8 cellular contexts compared by ENCODE assay signal in genomic region chr15:64151727-64152506, GRCh38. TPM values are rescaled to one million over a fixed set of nuclear protein-coding genes. Genes with fewer than 3 reads are reported as not detected.
A peak's percentile ranks its signal among the peaks of the same experiment; 100 is the strongest.
DNase-seq lines count a peak whose midpoint lies in the region; ATAC-seq and TF ChIP-seq lines count a peak whose summit lies in the region.

TSS of gene SNX22 (plus strand) at chr15:64151731. CDS start at chr15:64151776, 45 bp downstream.

- H3K4me1 Mint-ChIP-seq in HFFc6 (ENCODE audit: low read depth) (peaks cover 14% of the 10 kb centered on the region), natural killer cell (peaks cover 8 to 26% of the 10 kb centered on the region in 2 donors)

- peaks cover 12% of the 10 kb centered on the region; the same call in 1 of the 2 replicates for H3K36me3 ChIP-seq in SK-N-MC (ENCODE audit: insufficient read depth, low read length)
- peaks cover 24% of the 10 kb centered on the region for H3K36me3 ChIP-seq in effector memory CD4-positive, alpha-beta T cell (ENCODE audit: control insufficient read depth, insufficient read depth, low read length)

- H3K27ac Mint-ChIP-seq in HFFc6: no peak within 1 kb of the TSS
- H3K27ac Mint-ChIP-seq in natural killer cell: no peak within 1 kb of the TSS

- DNase-seq in DMS53 (lab: John Stamatoyannopoulos, UW) (peak; percentile 61), DMS53 treated with DMSO at 0.1 percent for 48 hours (lab: John Stamatoyannopoulos, UW; ENCODE audit: unreplicated experiment) (no peak), HFFc6 (no peak), SK-N-MC (ENCODE audit: low read depth, low spot score) (no peak), natural killer cell (no peak), NCI-H446 (lab: John Stamatoyannopoulos, UW) (no peak), NOMO-1 treated with DMSO at 0.1 percent for 48 hours (lab: John Stamatoyannopoulos, UW; ENCODE audit: unreplicated experiment) (no peak)
- peak in 2 of 3 donors; percentile 6 to 12 for DNase-seq in effector memory CD4-positive, alpha-beta T cell

- TF ChIP-seq CTCF in HFFc6 (IDR thresholded peaks at IDR 0.05) (no peak), natural killer cell (IDR thresholded peaks at IDR 0.05) (no peak)

- H3K9me3 Mint-ChIP-seq in HFFc6 (no peaks in the 10 kb centered on the region), natural killer cell (no peaks in the 10 kb centered on the region)

- H3K36me3 Mint-ChIP-seq in HFFc6 (ENCODE audit: low read depth) (peaks cover 9% of the 10 kb centered on the region; the same call in 1 of the 2 replicates), natural killer cell (no peaks in the 10 kb centered on the region)

- H3K4me3 Mint-ChIP-seq in HFFc6 (peak within 1 kb of the TSS; percentile 36), natural killer cell (peak within 1 kb of the TSS; percentile 74)

- H3K9ac ChIP-seq in SK-N-MC (ENCODE audit: insufficient read length): peak within 1 kb of the TSS; percentile 20

- H3K27me3 ChIP-seq in effector memory CD4-positive, alpha-beta T cell (replicated peaks; ENCODE audit: control insufficient read depth, insufficient read depth, low read length, poor library complexity, severe bottlenecking): peaks cover 12% of the 10 kb centered on the region

- no peaks in the 10 kb centered on the region for H3K9me3 ChIP-seq in SK-N-MC (ENCODE audit: low read depth, low read length)
- H3K9me3 ChIP-seq in effector memory CD4-positive, alpha-beta T cell (ENCODE audit: control insufficient read depth, low read length): no peaks in the 10 kb centered on the region

- intact Hi-C loops in natural killer cell (cut with micrococcal nuclease): loop anchor here (5.0 kb wide), 1 partner anchor 55 kb away; the partner anchor contains the start of gene SNX1

- H3K27ac ChIP-seq in SK-N-MC: no peak within 1 kb of the TSS
- H3K27ac ChIP-seq in effector memory CD4-positive, alpha-beta T cell (ENCODE audit: insufficient read depth, low read length, poor library complexity, severe bottlenecking): no peak within 1 kb of the TSS

- H3K27me3 Mint-ChIP-seq in HFFc6 (ENCODE audit: insufficient read depth) (peaks cover 17% of the 10 kb centered on the region), natural killer cell (ENCODE audit: low read depth in 2 of 2) (peaks cover 6 to 7% of the 10 kb centered on the region in 2 donors)

- peak in 2 of 3 donors; percentile 9 to 11 for ATAC-seq in natural killer cell

- peaks cover 23% of the 10 kb centered on the region for H3K4me1 ChIP-seq in effector memory CD4-positive, alpha-beta T cell (ENCODE audit: control insufficient read depth, insufficient read depth, low read length, poor library complexity, severe bottlenecking)

- H3K4me3 ChIP-seq in SK-N-MC: peak within 1 kb of the TSS; percentile 74
- peak within 1 kb of the TSS; percentile 51 for H3K4me3 ChIP-seq in effector memory CD4-positive, alpha-beta T cell (ENCODE audit: insufficient read depth, low read depth, low read length, poor library complexity, severe bottlenecking)

RNA-seq across cellular contexts. Expression of gene SNX22, which starts in this region (rescaled TPM):
- under 1 TPM in 4 of 6 experiments, not detected in 2; 0.07 to 0.21 (median 0.14) TPM for total RNA-seq in HFFc6 (2021; fragmentation: NEBNext Ultra II Directional; extraction: Animal tissue kit (Norgen Biotek cat#: 25700))
- under 1 TPM; 0.41 to 0.80 (median 0.75) TPM for total RNA-seq in natural killer cell

Comparison
In these comparisons a context has a peak if more than half of its experiments do, and no peak if none do; other contexts are left out.
1. DNase-seq: peak in DMS53 (single experiment) and effector memory CD4-positive, alpha-beta T cell (2 of 3); none in DMS53 treated with DMSO at 0.1 percent for 48 hours (single experiment), HFFc6 (single experiment), SK-N-MC (single experiment), natural killer cell (single experiment), NCI-H446 (0 of 2) and NOMO-1 treated with DMSO at 0.1 percent for 48 hours (single experiment).
2. Peak in ATAC-seq in natural killer cell; RNA of the gene not detected or under 1 TPM.